8 cellular contexts compared by ENCODE assay signal in genomic region chr21:36385233-36385908, GRCh38. TPM values are rescaled to one million over a fixed set of nuclear protein-coding genes. Genes with fewer than 3 reads are reported as not detected.
DNase-seq lines count a peak whose midpoint lies in the region; ATAC-seq lines count a peak whose summit lies in the region.

Gene CHAF1B (plus strand): TSS chr21:36385392. CDS start chr21:36386137, 745 bp downstream.

- peaks cover 11% of the 10 kb centered on the region for H3K4me1 ChIP-seq in CD4-positive, alpha-beta memory T cell (ENCODE audit: insufficient read depth, low read length)

- ATAC-seq in GM19452 (IDR thresholded peaks at IDR 0.05; ENCODE audit: unreplicated experiment), result peak; percentile 93
- peak; percentile 99 for ATAC-seq in activated CD8-positive, alpha-beta memory T cell treated with anti-CD3 and anti-CD28 coated beads, Interleukin-2, amount 10 ng/mL, durations not matched to agents 7 days and 5 days

- CTCF ChIA-PET in CD4-positive, alpha-beta memory T cell (lab: Charles Lee; ENCODE audit: partially characterized antibody), result interaction anchor here (1.1 kb wide), 1 partner anchor 246 kb away, joined by 3 read pairs; no protein-coding TSS in a partner anchor
- CTCF ChIA-PET in activated CD8-positive, alpha-beta memory T cell treated with anti-CD3 and anti-CD28 coated beads, Interleukin-2, amount 10 ng/mL, durations not matched to agents 7 days and 5 days (lab: Charles Lee), result interaction anchor here (1.1 to 1.6 kb wide), 3 partner anchors 17 to 233 kb away, joined by 3 to 4 read pairs (median 3); no protein-coding TSS in a partner anchor

- H3K27ac ChIP-seq in CD4-positive, alpha-beta memory T cell (ENCODE audit: low read depth, low read length), result peak within 1 kb of the TSS; percentile 56

- H3K4me1 Mint-ChIP-seq in CD4-positive, alpha-beta memory T cell, result peaks cover 7 to 15% (median 9%) of the 10 kb centered on the region in 4 donors
- peaks cover 27% of the 10 kb centered on the region for H3K4me1 Mint-ChIP-seq in activated CD8-positive, alpha-beta memory T cell treated with anti-CD3 and anti-CD28 coated beads, Interleukin-2, amount 10 ng/mL, durations not matched to agents 7 days and 5 days

- H3K36me3 ChIP-seq in CD4-positive, alpha-beta memory T cell (ENCODE audit: insufficient read depth, low read length), result no peaks in the 10 kb centered on the region

- peak within 1 kb of the TSS in 6 of 7 donors; percentile 72 to 86 (median 78) for H3K27ac Mint-ChIP-seq in CD4-positive, alpha-beta memory T cell
- peak within 1 kb of the TSS; percentile 82 for H3K27ac Mint-ChIP-seq in activated CD8-positive, alpha-beta memory T cell treated with anti-CD3 and anti-CD28 coated beads, Interleukin-2, amount 10 ng/mL, durations not matched to agents 7 days and 5 days

- peaks cover 0 to 2% of the 10 kb centered on the region in 2 donors for H3K36me3 Mint-ChIP-seq in CD4-positive, alpha-beta memory T cell
- peaks cover 28% of the 10 kb centered on the region for H3K36me3 Mint-ChIP-seq in activated CD8-positive, alpha-beta memory T cell treated with anti-CD3 and anti-CD28 coated beads, Interleukin-2, amount 10 ng/mL, durations not matched to agents 7 days and 5 days

- peak; percentile 72 to 88 (median 82) for DNase-seq in CD4-positive, alpha-beta memory T cell
- DNase-seq in HPDE6-E6E7 (ENCODE audit: extremely low spot score) (peak; percentile 67), NOMO-1 treated with DMSO at 0.1 percent for 48 hours (lab: John Stamatoyannopoulos, UW; ENCODE audit: unreplicated experiment) (peak; percentile 48), middle frontal gyrus (ENCODE audit: extremely low spot score, low spot score) (peak; percentile 34)
- DNase-seq in activated CD8-positive, alpha-beta memory T cell treated with anti-CD3 and anti-CD28 coated beads, Interleukin-2, amount 10 ng/mL, durations not matched to agents 7 days and 5 days, result peak; percentile 83
- peak; percentile 39 to 57 for DNase-seq in stimulated activated CD8-positive, alpha-beta memory T cell treated with anti-CD3 and anti-CD28 coated beads, Interleukin-15, amount 100 ng/mL, for 4 hours (ENCODE audit: low read depth in 2 of 2)

- POLR2A ChIA-PET in CD4-positive, alpha-beta memory T cell (lab: Charles Lee; ENCODE audit: partially characterized antibody), result interaction anchor here (1.1 to 1.7 kb wide), 3 partner anchors 25 to 316 kb away, joined by 3 to 4 read pairs (median 3); partner anchors contain the start of gene MORC3

- no peaks in the 10 kb centered on the region for H3K27me3 Mint-ChIP-seq in CD4-positive, alpha-beta memory T cell
- H3K27me3 Mint-ChIP-seq in activated CD8-positive, alpha-beta memory T cell treated with anti-CD3 and anti-CD28 coated beads, Interleukin-2, amount 10 ng/mL, durations not matched to agents 7 days and 5 days, result no peaks in the 10 kb centered on the region

- H3K9me3 ChIP-seq in CD4-positive, alpha-beta memory T cell (ENCODE audit: control insufficient read depth in 1 of 2, low read length in 2 of 2), result no peaks in the 10 kb centered on the region

- peak within 1 kb of the TSS; percentile 81 to 90 (median 84) for H3K4me3 Mint-ChIP-seq in CD4-positive, alpha-beta memory T cell
- peak within 1 kb of the TSS; percentile 81 for H3K4me3 Mint-ChIP-seq in activated CD8-positive, alpha-beta memory T cell treated with anti-CD3 and anti-CD28 coated beads, Interleukin-2, amount 10 ng/mL, durations not matched to agents 7 days and 5 days

- peak within 1 kb of the TSS; percentile 48 to 66 for H3K4me3 ChIP-seq in CD4-positive, alpha-beta memory T cell (ENCODE audit: low read length in 2 of 2)

- H3K27me3 ChIP-seq in CD4-positive, alpha-beta memory T cell (ENCODE audit: insufficient read depth, low read length), result no peaks in the 10 kb centered on the region

- intact Hi-C loops in CD4-positive, alpha-beta memory T cell (cut with micrococcal nuclease), result loop anchor here (1.0 to 5.0 kb wide), 2 partner anchors 229 to 243 kb away; partner anchors contain the start of gene DOP1B

- H3K9me3 Mint-ChIP-seq in CD4-positive, alpha-beta memory T cell, result no peaks in the 10 kb centered on the region
- no peaks in the 10 kb centered on the region for H3K9me3 Mint-ChIP-seq in activated CD8-positive, alpha-beta memory T cell treated with anti-CD3 and anti-CD28 coated beads, Interleukin-2, amount 10 ng/mL, durations not matched to agents 7 days and 5 days (ENCODE audit: low read depth)

- in situ Hi-C loops in endometrial microvascular endothelial cells (cut with HindIII; ENCODE audit: inconsistent ontology term, low pct_unique_long_range_greater_than_20kb, low sequenced_read_pairs), result no loop called here

RNA-seq across cellular contexts. Expression of gene CHAF1B, which starts in this region (rescaled TPM):
- total RNA-seq in CD4-positive, alpha-beta memory T cell, result 1 to 10 TPM; 1.3 to 1.6 TPM
- polyA plus RNA-seq in CD4-positive, alpha-beta memory T cell, result 1 to 10 TPM; 2.0 to 2.3 TPM
- 10 to 100 TPM; 28.9 to 29.2 TPM for total RNA-seq in activated CD8-positive, alpha-beta memory T cell treated with anti-CD3 and anti-CD28 coated beads, Interleukin-2, amount 10 ng/mL, durations not matched to agents 7 days and 5 days
- total RNA-seq in endometrial microvascular endothelial cells (ENCODE audit: inconsistent ontology term), result 12.2 TPM

Comparison
In these comparisons a context has a peak if more than half of its experiments do, and no peak if none do; other contexts are left out.
1. Peak in every context shown above with its lines: DNase-seq, ATAC-seq, H3K4me3 ChIP-seq and H3K27ac ChIP-seq.